13 cellular contexts compared by ENCODE assay signal in genomic region chr5:124263680-124264491, GRCh38.
DNase-seq lines count a peak whose midpoint lies in the region; ATAC-seq and TF ChIP-seq lines count a peak whose summit lies in the region.
"Had no signal": no experiment of that assay in that cellular context is flagged by ENCODE, and none has a peak within 500 bp of the region (broad histone marks: within the 10 kb centered on the region; RNA-seq: fewer than 3 reads in every experiment).

No MANE protein-coding gene starts in this region.

- no peaks in the 10 kb centered on the region for H3K9me3 ChIP-seq in CD8-positive, alpha-beta memory T cell (ENCODE audit: low read length)
- H3K9me3 ChIP-seq: HAP-1 had no signal

- DNase-seq in SIG-M5 treated with dmso at 0.1 percent for 504 hours (lab: John Stamatoyannopoulos, UW; ENCODE audit: unreplicated experiment) (peak; percentile 11), SIG-M5 (lab: John Stamatoyannopoulos, UW) (no peak), WTC11 (ENCODE audit: low spot score) (peak; percentile 14), inferior parietal cortex (ENCODE audit: extremely low spot score) (peak; percentile 70), ureter (ENCODE audit: low spot score) (peak; percentile 44), NCI-H446 treated with DMSO at 0.1 percent for 48 hours (lab: John Stamatoyannopoulos, UW) (no peak), cerebellar nuclear complex (lab: John Stamatoyannopoulos, UW) (no peak)
- DNase-seq in CD8-positive, alpha-beta memory T cell, result no peak
- DNase-seq: activated effector memory CD4-positive, alpha-beta T cell treated with anti-CD3 and anti-CD28 coated beads, Interleukin-2, amount 50 U/mL, for 16 hours; GDM1; natural killer cell had no signal

- H3K4me1 Mint-ChIP-seq in WTC11, result peaks cover 12% of the 10 kb centered on the region
- H3K4me1 Mint-ChIP-seq in CD8-positive, alpha-beta memory T cell, result no peaks in the 10 kb centered on the region
- H3K4me1 Mint-ChIP-seq: natural killer cell had no signal

- TF ChIP-seq CTCF in WTC11 (IDR thresholded peaks at IDR 0.05), result no peak

- ATAC-seq in WTC11, result peak; percentile 76
- ATAC-seq: natural killer cell had no signal

- H3K4me1 ChIP-seq in CD8-positive, alpha-beta memory T cell (ENCODE audit: insufficient read depth, low read length), result no peaks in the 10 kb centered on the region

- CTCF ChIA-PET in WTC11 (lab: Charles Lee), result interaction anchor here (0.6 to 1.4 kb wide), 2 partner anchors 26 to 222 kb away, joined by 3 to 4 read pairs; no protein-coding TSS in a partner anchor
- CTCF ChIA-PET in CD8-positive, alpha-beta memory T cell (lab: Charles Lee), result interaction anchor here (0.7 kb wide), 1 partner anchor 51 kb away, joined by 4 read pairs; no protein-coding TSS in a partner anchor

- H3K27ac Mint-ChIP-seq in WTC11, result no peak overlapping the region
- H3K27ac Mint-ChIP-seq in CD8-positive, alpha-beta memory T cell, result no peak overlapping the region
- H3K27ac Mint-ChIP-seq: dendritic cell treated with granulocyte-macrophage colony-stimulating factor and Interleukin-4, amounts not matched to agents 40 ng/mL and 50 ng/mL, for 4 days; natural killer cell had no signal

- H3K9me3 Mint-ChIP-seq in WTC11, result peaks cover 13% of the 10 kb centered on the region
- H3K9me3 Mint-ChIP-seq in CD8-positive, alpha-beta memory T cell, result peaks cover 0 to 8% (median 2%) of the 10 kb centered on the region in 5 donors

- H3K27ac ChIP-seq in CD8-positive, alpha-beta memory T cell (ENCODE audit: low read depth, low read length), result no peak overlapping the region

- peaks cover 29% of the 10 kb centered on the region for H3K27me3 Mint-ChIP-seq in WTC11 (ENCODE audit: low read depth)
- no peaks in the 10 kb centered on the region for H3K27me3 Mint-ChIP-seq in CD8-positive, alpha-beta memory T cell
- H3K27me3 Mint-ChIP-seq: dendritic cell treated with granulocyte-macrophage colony-stimulating factor and Interleukin-4, amounts not matched to agents 40 ng/mL and 50 ng/mL, for 4 days had no signal

- no peak overlapping the region for H3K4me3 Mint-ChIP-seq in WTC11
- H3K4me3 Mint-ChIP-seq in CD8-positive, alpha-beta memory T cell, result no peak overlapping the region
- H3K4me3 Mint-ChIP-seq: dendritic cell treated with granulocyte-macrophage colony-stimulating factor and Interleukin-4, amounts not matched to agents 40 ng/mL and 50 ng/mL, for 4 days; natural killer cell had no signal

- H3K36me3 Mint-ChIP-seq in WTC11, result no peaks in the 10 kb centered on the region
- no peaks in the 10 kb centered on the region for H3K36me3 Mint-ChIP-seq in CD8-positive, alpha-beta memory T cell
- H3K36me3 Mint-ChIP-seq: natural killer cell had no signal

- no peaks in the 10 kb centered on the region for H3K27me3 ChIP-seq in CD8-positive, alpha-beta memory T cell (ENCODE audit: insufficient read depth, low read length, poor library complexity, severe bottlenecking)

- no peaks in the 10 kb centered on the region for H3K36me3 ChIP-seq in CD8-positive, alpha-beta memory T cell (ENCODE audit: insufficient read depth, low read length)
- H3K36me3 ChIP-seq: HAP-1 had no signal

- POLR2A ChIA-PET in WTC11 (lab: Charles Lee), result interaction anchor here (0.5 kb wide), 1 partner anchor 395 kb away, joined by 3 read pairs; no protein-coding TSS in a partner anchor
- POLR2A ChIA-PET in CD8-positive, alpha-beta memory T cell (lab: Charles Lee), result no interaction called here

- no peak overlapping the region for H3K4me3 ChIP-seq in CD8-positive, alpha-beta memory T cell (ENCODE audit: low read length)
- H3K4me3 ChIP-seq: HAP-1 had no signal

TF ChIP-seq in WTC11, 78 proteins besides CTCF, POLR2A, EP300 and RAD21:
- TF ChIP-seq ZBTB43 (CRISPR knock-in tag; IDR thresholded peaks at IDR 0.05) (peak; percentile 81; the same call in 1 of the 2 replicates), TP53 (CRISPR knock-in tag; IDR thresholded peaks at IDR 0.05) (no peak), FOXP4 (CRISPR knock-in tag; IDR thresholded peaks at IDR 0.05) (peak; percentile 39; the same call in 1 of the 2 replicates), TEAD4 (CRISPR knock-in tag; IDR thresholded peaks at IDR 0.05) (no peak), ZNF423 (CRISPR knock-in tag; IDR thresholded peaks at IDR 0.05) (peak; percentile 72; the same call in 1 of the 2 replicates), MYBL2 (CRISPR knock-in tag; IDR thresholded peaks at IDR 0.05) (0 out of 2 replicates have a peak, but pooled peaks have one; percentile 35), TEAD1 (CRISPR knock-in tag; IDR thresholded peaks at IDR 0.05) (peak; percentile 82; the same call in 1 of the 2 replicates), PRRX2 (CRISPR knock-in tag; IDR thresholded peaks at IDR 0.05) (no peak), FOXK1 (CRISPR knock-in tag; IDR thresholded peaks at IDR 0.05) (0 out of 2 replicates have a peak, but pooled peaks have one; percentile 33), ETV6 (CRISPR knock-in tag; IDR thresholded peaks at IDR 0.05) (peak; percentile 56), NFE2L1 (CRISPR knock-in tag; IDR thresholded peaks at IDR 0.05) (0 out of 2 replicates have a peak, but pooled peaks have one; percentile 45), ATF2 (CRISPR knock-in tag; IDR thresholded peaks at IDR 0.05; ENCODE audit: borderline replicate concordance, low read depth) (no peak), SP1 (CRISPR knock-in tag; conservative IDR thresholded peaks at IDR 0.05) (0 out of 2 replicates have a peak, but pooled peaks have one; percentile 32), EMX1 (CRISPR knock-in tag; IDR thresholded peaks at IDR 0.05) (no peak)

Comparison
In these comparisons a context has a peak if more than half of its experiments do, and no peak if none do; other contexts are left out.
1. DNase-seq: peak in SIG-M5 treated with dmso at 0.1 percent for 504 hours (single experiment), WTC11 (single experiment), inferior parietal cortex (single experiment) and ureter (single experiment); none in SIG-M5 (single experiment), CD8-positive, alpha-beta memory T cell (0 of 5), NCI-H446 treated with DMSO at 0.1 percent for 48 hours (single experiment) and cerebellar nuclear complex (0 of 2).